ENCODE assay signal across 8 cellular contexts in genomic region chr19:16497042-16497441, GRCh38. TPM values are rescaled to one million over a fixed set of nuclear protein-coding genes. Genes with fewer than 3 reads are reported as not detected.
DNase-seq lines count a peak whose midpoint lies in the region; ATAC-seq and TF ChIP-seq lines count a peak whose summit lies in the region.

No MANE protein-coding gene starts in this region.

- no peak for TF ChIP-seq CTCF in AG09309 (IDR thresholded peaks at IDR 0.05; ENCODE audit: control insufficient read depth, insufficient read depth, low read depth, low read length, missing control alignments)
- TF ChIP-seq CTCF in MCF 10A (IDR thresholded peaks at IDR 0.05; ENCODE audit: unreplicated experiment): no peak

- H3K36me3 Mint-ChIP-seq in IgD-negative memory B cell: peaks cover 4% of the 10 kb centered on the region
- H3K36me3 Mint-ChIP-seq in MCF 10A (ENCODE audit: insufficient read depth, unreplicated experiment): peaks cover 19% of the 10 kb centered on the region
- peaks cover 0 to 11% (median 0%) of the 10 kb centered on the region in 3 donors for H3K36me3 Mint-ChIP-seq in naive thymus-derived CD8-positive, alpha-beta T cell

- H3K27me3 Mint-ChIP-seq in IgD-negative memory B cell: no peaks in the 10 kb centered on the region
- no peaks in the 10 kb centered on the region for H3K27me3 Mint-ChIP-seq in MCF 10A (ENCODE audit: insufficient read depth, unreplicated experiment)
- no peaks in the 10 kb centered on the region for H3K27me3 Mint-ChIP-seq in naive thymus-derived CD8-positive, alpha-beta T cell

- H3K4me3 ChIP-seq in AG09309 (ENCODE audit: control insufficient read depth, low read depth, low read length): peak overlapping the region; percentile 82

- no peak for ATAC-seq in naive thymus-derived CD8-positive, alpha-beta T cell
- no peak for ATAC-seq in HG03378 (IDR thresholded peaks at IDR 0.05; ENCODE audit: unreplicated experiment)
- no peak for ATAC-seq in HG03039 (IDR thresholded peaks at IDR 0.05; ENCODE audit: unreplicated experiment)
- ATAC-seq in HG03565 (IDR thresholded peaks at IDR 0.05; ENCODE audit: unreplicated experiment): no peak

- POLR2A ChIA-PET in MCF 10A (lab: Yijun Ruan, JAX): interaction anchor here (0.5 to 1.8 kb wide), 8 partner anchors 8 to 188 kb away, joined by 3 to 10 read pairs (median 4); no protein-coding TSS in a partner anchor
- POLR2A ChIA-PET in naive thymus-derived CD8-positive, alpha-beta T cell (lab: Charles Lee): interaction anchor here (0.9 to 1.7 kb wide), 6 partner anchors 25 to 718 kb away, joined by 3 to 12 read pairs (median 4); partner anchors contain the start of genes EPS15L1 and USE1

- DNase-seq in AG09309 (ENCODE audit: low read depth): no peak
- peak; percentile 24 for DNase-seq in MCF 10A (ENCODE audit: unreplicated experiment)
- DNase-seq in naive thymus-derived CD8-positive, alpha-beta T cell: no peak
- no peak for DNase-seq in HPDE6-E6E7 (ENCODE audit: extremely low spot score)

- CTCF ChIA-PET in MCF 10A (lab: Yijun Ruan, JAX): interaction anchor here (0.9 kb wide), 1 partner anchor 386 kb away, joined by 3 read pairs; no protein-coding TSS in a partner anchor

- H3K9me3 Mint-ChIP-seq in IgD-negative memory B cell: no peaks in the 10 kb centered on the region
- H3K9me3 Mint-ChIP-seq in MCF 10A (ENCODE audit: unreplicated experiment): no peaks in the 10 kb centered on the region
- H3K9me3 Mint-ChIP-seq in naive thymus-derived CD8-positive, alpha-beta T cell: no peaks in the 10 kb centered on the region

- intact Hi-C loops in MCF 10A (cut with micrococcal nuclease): no loop called here

- peaks cover 10 to 15% (median 12%) of the 10 kb centered on the region in 3 donors for H3K4me1 Mint-ChIP-seq in IgD-negative memory B cell
- no peaks in the 10 kb centered on the region for H3K4me1 Mint-ChIP-seq in MCF 10A (ENCODE audit: insufficient read depth, unreplicated experiment)
- peaks cover 7 to 16% (median 11%) of the 10 kb centered on the region in 4 donors for H3K4me1 Mint-ChIP-seq in naive thymus-derived CD8-positive, alpha-beta T cell

- H3K27ac Mint-ChIP-seq in IgD-negative memory B cell (no peak overlapping the region), MCF 10A (ENCODE audit: low read depth, unreplicated experiment) (peak overlapping the region; percentile 98)
- H3K27ac Mint-ChIP-seq in naive thymus-derived CD8-positive, alpha-beta T cell: peak overlapping the region in 3 of 10 donors; percentile 25 to 96 (median 33)

- BruUV-seq in MCF 10A (replicated peaks; lab: Mats Ljungman, UMichigan): no TSS peak

- H3K4me3 Mint-ChIP-seq in IgD-negative memory B cell (peak overlapping the region; percentile 58 to 97 (median 92)), MCF 10A (ENCODE audit: unreplicated experiment) (peak overlapping the region; percentile 100)
- H3K4me3 Mint-ChIP-seq in naive thymus-derived CD8-positive, alpha-beta T cell: peak overlapping the region; percentile 61 to 98 (median 82)

RNA-seq across cellular contexts. Expression of gene C19orf44, which starts 0.8 kb away (rescaled TPM):
- 3.6 TPM for polyA plus RNA-seq in IgD-negative memory B cell
- total RNA-seq in MCF 10A (2022): 9.0 and 9.2 TPM in 2 replicates
- total RNA-seq in naive thymus-derived CD8-positive, alpha-beta T cell: 1 to 10 TPM; 4.1 to 4.4 TPM
- 1 to 10 TPM in 1 of 3 donors, under 1 TPM in 1, not detected in 1; 0.23 to 2.0 TPM for polyA plus RNA-seq in naive thymus-derived CD8-positive, alpha-beta T cell

RNA-seq across cellular contexts. Expression of gene CALR3, which starts 1.1 kb away (rescaled TPM):
- polyA plus RNA-seq in IgD-negative memory B cell: not detected
- total RNA-seq in MCF 10A (2022): not detected in 2 replicates
- total RNA-seq in naive thymus-derived CD8-positive, alpha-beta T cell: not detected
- polyA plus RNA-seq in naive thymus-derived CD8-positive, alpha-beta T cell: not detected

RNA-seq across cellular contexts. Expression of gene EPS15L1, which starts 25.3 kb away (rescaled TPM):
- polyA plus RNA-seq in IgD-negative memory B cell: 28.5 TPM
- 33.7 and 38.7 TPM in 2 replicates for total RNA-seq in MCF 10A (2022)
- total RNA-seq in naive thymus-derived CD8-positive, alpha-beta T cell: 10 to 100 TPM; 47.0 to 47.9 TPM
- 1 to 10 TPM; 6.8 to 9.6 (median 8.5) TPM for polyA plus RNA-seq in naive thymus-derived CD8-positive, alpha-beta T cell

RNA-seq across cellular contexts. Expression of gene CHERP, which starts 45.2 kb away (rescaled TPM):
- polyA plus RNA-seq in IgD-negative memory B cell: 25.8 TPM
- total RNA-seq in MCF 10A (2022): 45.6 and 51.6 TPM in 2 replicates
- total RNA-seq in naive thymus-derived CD8-positive, alpha-beta T cell: 10 to 100 TPM; 75.6 to 82.0 TPM
- polyA plus RNA-seq in naive thymus-derived CD8-positive, alpha-beta T cell: 10 to 100 TPM in 1 of 3 donors, 1 to 10 TPM in 2; 4.7 to 17.8 (median 8.6) TPM
